ENCODE assay signal across 6 cellular contexts in genomic region chr20:14178528-14178927, GRCh38.
"Had no signal": no experiment of that assay in that cellular context is flagged by ENCODE, and none has a peak within 500 bp of the region (broad histone marks: within the 10 kb centered on the region; RNA-seq: fewer than 3 reads in every experiment).

No MANE protein-coding gene starts in this region.

- H3K4me3 ChIP-seq: GM23248 had no signal

- H3K9ac ChIP-seq: GM23248 had no signal

- H2AFZ ChIP-seq: GM23248 had no signal

- DNase-seq: GOT3, H9, HCEC 1CT, KG1 had no signal

- FAIRE-seq: H54 had no signal

- H3K27ac ChIP-seq: GM23248 had no signal
